ENCODE assay signal across 26 cellular contexts in the genomic region with DNA sequence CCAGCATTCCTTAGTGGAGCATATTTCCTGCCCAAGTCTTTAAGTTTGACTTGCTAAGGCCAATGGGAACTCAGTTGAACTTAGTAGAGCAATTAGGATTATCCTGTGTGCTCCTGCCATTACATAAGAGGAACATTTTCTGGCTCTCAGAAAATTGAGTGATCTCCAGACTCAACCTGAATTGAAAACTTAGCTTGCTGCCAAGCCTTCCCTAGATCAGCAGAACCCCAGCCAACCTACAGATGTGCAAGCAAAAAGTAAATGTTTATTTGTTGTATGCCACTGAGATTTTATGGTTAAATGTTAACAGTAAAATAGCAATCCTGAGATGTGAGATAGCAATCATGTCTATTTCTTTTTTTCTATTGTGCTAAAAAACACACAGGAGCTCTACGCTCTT.
"Had no signal": no experiment of that assay in that cellular context is flagged by ENCODE, and none has a peak within 500 bp of the region (broad histone marks: within the 10 kb centered on the region; RNA-seq: fewer than 3 reads in every experiment).

No MANE protein-coding gene starts in this region.

- H3K27me3 ChIP-seq: colonic mucosa, dorsolateral prefrontal cortex, esophagus muscularis mucosa, esophagus squamous epithelium, foreskin keratinocyte, gastrocnemius medialis, gastroesophageal sphincter, heart left ventricle had no signal

- DNase-seq: colonic mucosa; cortex of kidney; dermis blood vessel endothelial cell; dorsolateral prefrontal cortex; effector CD4-positive, alpha-beta T cell; effector CD8-positive, alpha-beta T cell; effector memory CD4-positive, alpha-beta T cell; effector memory CD8-positive, alpha-beta T cell; endodermal cell; erythroblast; esophagus squamous epithelium; foreskin fibroblast; foreskin keratinocyte; foreskin melanocyte; gastrocnemius medialis; glutamatergic neuron; head of caudate nucleus; heart left ventricle; heart right ventricle had no signal

- ATAC-seq: effector memory CD8-positive, alpha-beta T cell; esophagus mucosa; foreskin keratinocyte; gastrocnemius medialis; gastroesophageal sphincter; heart left ventricle; heart right ventricle had no signal

- FAIRE-seq: endometrium, endothelial cell of umbilical vein had no signal

- H3K27ac ChIP-seq: colonic mucosa, coronary artery, dorsolateral prefrontal cortex, epithelial cell of prostate, esophagus muscularis mucosa, esophagus squamous epithelium, foreskin keratinocyte, gastrocnemius medialis, gastroesophageal sphincter, heart left ventricle, heart right ventricle had no signal

- H3K4me1 ChIP-seq: colonic mucosa, esophagus muscularis mucosa, esophagus squamous epithelium, foreskin keratinocyte, gastrocnemius medialis, gastroesophageal sphincter, heart left ventricle, heart right ventricle had no signal

- H3K4me3 ChIP-seq: colonic mucosa, coronary artery, dorsolateral prefrontal cortex, esophagus muscularis mucosa, esophagus squamous epithelium, gastrocnemius medialis, gastroesophageal sphincter, heart left ventricle, heart right ventricle had no signal

- H3K36me3 ChIP-seq: colonic mucosa, esophagus muscularis mucosa, esophagus squamous epithelium, gastrocnemius medialis, gastroesophageal sphincter, heart left ventricle, heart right ventricle had no signal

- H3K9me3 ChIP-seq: colonic mucosa, esophagus squamous epithelium, gastrocnemius medialis, gastroesophageal sphincter had no signal
